ENCODE assay signal across 16 cellular contexts in the genomic region with DNA sequence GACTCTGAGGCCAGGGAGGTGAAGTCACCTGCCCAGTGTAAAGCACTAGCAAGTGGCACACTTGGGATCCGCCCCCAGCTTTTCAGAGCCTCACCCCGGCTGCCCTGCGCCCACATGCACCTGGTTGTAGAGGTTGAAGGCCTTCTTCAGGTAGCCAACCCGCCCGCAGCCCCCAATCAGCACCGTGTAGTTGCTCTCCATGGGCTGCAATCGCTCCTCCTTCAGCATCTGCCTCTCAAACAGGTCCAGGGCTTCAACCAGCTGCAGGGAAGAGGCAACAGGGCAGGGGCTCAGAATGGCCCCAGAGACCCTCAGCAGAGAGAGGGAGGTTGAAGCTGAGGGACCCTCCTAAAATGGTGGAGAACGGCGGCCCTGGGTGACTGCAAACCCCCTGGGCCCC.
"Had no signal": no experiment of that assay in that cellular context is flagged by ENCODE, and none has a peak within 500 bp of the region (broad histone marks: within the 10 kb centered on the region; RNA-seq: fewer than 3 reads in every experiment).

No MANE protein-coding gene starts in this region.

- H3K4me3 Mint-ChIP-seq: natural killer cell treated with Interleukin-12 subunit alpha and Interleukin-12 subunit beta and Interleukin-15 and Interleukin-18, amount 100 ng/mL, for 72 hours; type B pancreatic cell had no signal

- H3K9me3 Mint-ChIP-seq: natural killer cell treated with Interleukin-12 subunit alpha and Interleukin-12 subunit beta and Interleukin-15 and Interleukin-18, amount 100 ng/mL, for 72 hours; type B pancreatic cell had no signal

- DNase-seq: effector memory CD4-positive, alpha-beta T cell; erythroblast; foreskin keratinocyte; head of caudate nucleus; hippocampal formation; left colon; left ventricle myocardium superior; mesenchymal stem cell; midbrain; small intestine; stimulated activated CD4-positive, alpha-beta T cell treated with anti-CD3 and anti-CD28 coated beads, Interleukin-12 subunit alpha, Interleukin-12 subunit beta, amount 100 ng/mL, for 4 hours; stimulated activated naive CD4-positive, alpha-beta T cell treated with Interleukin-2 at 50 U/mL for 16 hours had no signal

- H3K4me1 ChIP-seq: foreskin keratinocyte had no signal

- H3K4me3 ChIP-seq: lung had no signal

- H3K27ac ChIP-seq: foreskin keratinocyte had no signal

- H3K36me3 Mint-ChIP-seq: natural killer cell treated with Interleukin-12 subunit alpha and Interleukin-12 subunit beta and Interleukin-15 and Interleukin-18, amount 100 ng/mL, for 72 hours had no signal

- H3K27me3 Mint-ChIP-seq: natural killer cell treated with Interleukin-12 subunit alpha and Interleukin-12 subunit beta and Interleukin-15 and Interleukin-18, amount 100 ng/mL, for 72 hours; type B pancreatic cell had no signal

- H3K27me3 ChIP-seq: foreskin keratinocyte had no signal

- ATAC-seq: foreskin keratinocyte; left colon; left ventricle myocardium superior; natural killer cell treated with Interleukin-12 subunit alpha and Interleukin-12 subunit beta and Interleukin-15 and Interleukin-18, amount 100 ng/mL, for 72 hours; right cardiac atrium had no signal
